In genomic region chr11:26753738-26754504, GRCh38 we compare ENCODE assay signal across 8 cellular contexts. TPM values are rescaled to one million over a fixed set of nuclear protein-coding genes. Genes with fewer than 3 reads are reported as not detected.
DNase-seq lines count a peak whose midpoint lies in the region; ATAC-seq and TF ChIP-seq lines count a peak whose summit lies in the region.

No MANE protein-coding gene starts in this region.

- H2AFZ ChIP-seq in GM23338 = no peak overlapping the region

- H3K27ac ChIP-seq in GM23338 (ENCODE audit: low read depth) (no peak overlapping the region), psoas muscle (no peak overlapping the region)

- H4K20me1 ChIP-seq in GM23338 (replicated peaks; ENCODE audit: insufficient read depth) = no peaks in the 10 kb centered on the region

- H3K79me2 ChIP-seq in GM23338 (replicated peaks; ENCODE audit: insufficient read depth) = no peaks in the 10 kb centered on the region

- H3K27ac Mint-ChIP-seq in GM23338 = no peak overlapping the region

- intact Hi-C loops in psoas muscle (cut with DNase I) = loop anchor here (2.0 to 10.0 kb wide), 2 partner anchors 405 to 741 kb away; no protein-coding TSS in a partner anchor

- WGBS in psoas muscle, 3 donors = 37 to 38% (median 38%) methylated on average over 8 of the region's 8 CpGs

- H3K4me1 ChIP-seq in GM23338 (ENCODE audit: insufficient read depth) (no peaks in the 10 kb centered on the region), psoas muscle (no peaks in the 10 kb centered on the region)

- no peaks in the 10 kb centered on the region for H3K36me3 Mint-ChIP-seq in GM23338 (ENCODE audit: low read depth)

- H3K4me3 ChIP-seq in GM23338 (no peak overlapping the region), psoas muscle (no peak overlapping the region)

- DNase-seq in Daoy (ENCODE audit: low read depth) = peak; percentile 43
- peak; percentile 84 for DNase-seq in GM23338 (ENCODE audit: low spot score)
- DNase-seq in NCI-H1105 (lab: John Stamatoyannopoulos, UW) = peak; percentile 26
- DNase-seq in SKM-1 treated with dmso at 0.1 percent for 144 hours (lab: John Stamatoyannopoulos, UW; ENCODE audit: unreplicated experiment) = peak; percentile 43
- peak; percentile 14 for DNase-seq in glomerular endothelial cell (ENCODE audit: extremely low read depth, low read depth, low spot score)
- DNase-seq in psoas muscle = peak; percentile 18 to 52
- no peak for DNase-seq in activated T-cell treated with anti-CD3 and anti-CD28 coated beads, Interleukin-2, amount 50 U/mL, for 48 hours
- DNase-seq in activated gamma-delta T cell treated with Interleukin-2 at 50 U/mL for 16 hours = no peak

- no peaks in the 10 kb centered on the region for H3K9me3 Mint-ChIP-seq in GM23338

- H3K27me3 Mint-ChIP-seq in GM23338 (ENCODE audit: insufficient read depth, low read depth, poor library complexity) = no peaks in the 10 kb centered on the region

- no peaks in the 10 kb centered on the region for H3K9me2 ChIP-seq in GM23338 (ENCODE audit: insufficient read depth)

- ATAC-seq in GM23338 = peak; percentile 92
- ATAC-seq in psoas muscle = peak; percentile 53 to 92 (median 79)

- H3K4me2 ChIP-seq in GM23338 = no peak overlapping the region

- no peaks in the 10 kb centered on the region for H3K9me3 ChIP-seq in psoas muscle

- H3K27me3 ChIP-seq in GM23338 (ENCODE audit: insufficient read depth) (no peaks in the 10 kb centered on the region), psoas muscle (ENCODE audit: insufficient read depth in 3 of 3, low read length in 2 of 3) (no peaks in the 10 kb centered on the region)

- H3K36me3 ChIP-seq in GM23338 (ENCODE audit: insufficient read depth) (no peaks in the 10 kb centered on the region), psoas muscle (ENCODE audit: insufficient read depth in 1 of 2, low read depth in 1 of 2) (no peaks in the 10 kb centered on the region)

- TF ChIP-seq CTCF in GM23338 (conservative IDR thresholded peaks at IDR 0.05; ENCODE audit: low read depth in 2 of 2) = peak; percentile 83 to 91
- peak; percentile 69 for TF ChIP-seq CTCF in psoas muscle (IDR thresholded peaks at IDR 0.05)

- no peak overlapping the region for H3K4me3 Mint-ChIP-seq in GM23338

- H3F3A ChIP-seq in GM23338 (replicated peaks; ENCODE audit: low read depth) = no peaks in the 10 kb centered on the region

- no peaks in the 10 kb centered on the region for H3K4me1 Mint-ChIP-seq in GM23338

TF ChIP-seq in GM23338, 12 proteins besides CTCF, POLR2A, EP300 and RAD21 (continues in another document):
- TF ChIP-seq STAT1 (IDR thresholded peaks at IDR 0.05; ENCODE audit: unreplicated experiment) = no peak
- TF ChIP-seq ZNF331 (CRISPR knock-in tag; IDR thresholded peaks at IDR 0.05; ENCODE audit: low read depth) = no peak
- TF ChIP-seq ZNF462 (CRISPR knock-in tag; IDR thresholded peaks at IDR 0.05) = no peak
- no peak for TF ChIP-seq ZNF114 (CRISPR knock-in tag; IDR thresholded peaks at IDR 0.05)
- no peak for TF ChIP-seq POLR2AphosphoS5 (IDR thresholded peaks at IDR 0.05; ENCODE audit: low read depth)
- TF ChIP-seq CREB1 (CRISPR knock-in tag; IDR thresholded peaks at IDR 0.05; ENCODE audit: low read depth) = no peak
- TF ChIP-seq REST (IDR thresholded peaks at IDR 0.05; ENCODE audit: unreplicated experiment) = no peak
- no peak for TF ChIP-seq EZH2phosphoT487 (IDR thresholded peaks at IDR 0.05; ENCODE audit: unreplicated experiment)
- no peak for TF ChIP-seq EZH2 (IDR thresholded peaks at IDR 0.05; ENCODE audit: low read depth, unreplicated experiment)
- no peak for TF ChIP-seq JUNB (IDR thresholded peaks at IDR 0.05; ENCODE audit: unreplicated experiment)

RNA-seq across cellular contexts. Expression of gene SLC5A12, which starts 32.1 kb away (rescaled TPM):
- total RNA-seq in Daoy (2014; rRNA removed; shearing (Covaris generic)) = not detected in 2 replicates
- total RNA-seq in GM23338 (2014; rRNA removed; shearing (Covaris generic)) = 1.4 and 3.7 TPM in 2 replicates
- 0.38 and 0.60 TPM in 2 replicates for polyA plus RNA-seq in GM23338 (2016; fragmentation: Nextera tagmentation; extraction: Ambion mirVana)
- total RNA-seq in glomerular endothelial cell = 0.06 TPM in 1 of 2 replicates, not detected in the other
- not detected for total RNA-seq in psoas muscle
- polyA plus RNA-seq in psoas muscle = under 1 TPM in 1 of 3 donors, not detected in 2; 0.03 TPM

Comparison
In these comparisons a context has a peak if more than half of its experiments do, and no peak if none do; other contexts are left out.
1. DNase-seq: peak in Daoy (single experiment), GM23338 (single experiment), NCI-H1105 (single experiment), SKM-1 treated with dmso at 0.1 percent for 144 hours (single experiment), glomerular endothelial cell (single experiment) and psoas muscle (2 of 2); none in activated T-cell treated with anti-CD3 and anti-CD28 coated beads, Interleukin-2, amount 50 U/mL, for 48 hours (0 of 2) and activated gamma-delta T cell treated with Interleukin-2 at 50 U/mL for 16 hours (single experiment).